ENCODE assay signal across 7 cellular contexts in genomic region chr7:139680676-139681462, GRCh38.
DNase-seq lines count a peak whose midpoint lies in the region; ATAC-seq and TF ChIP-seq lines count a peak whose summit lies in the region.

No MANE protein-coding gene starts in this region.

- DNase-seq in NCI-H460 (ENCODE audit: extremely low read depth, low read depth) (peak; percentile 82), fibroblast of mammary gland (ENCODE audit: low read depth) (peak; percentile 99), pulmonary artery endothelial cell (ENCODE audit: low read depth, low spot score) (peak; percentile 73), T-helper 9 cell (no peak)
- DNase-seq in activated T-cell treated with anti-CD3 and anti-CD28 coated beads, Interleukin-2, amount 50 U/mL, for 1 hour: peak; percentile 44

- no peak for TF ChIP-seq CTCF in fibroblast of mammary gland (conservative IDR thresholded peaks at IDR 0.05; ENCODE audit: control insufficient read depth, insufficient read depth, low read depth, low read length)

- H3K4me3 ChIP-seq in fibroblast of mammary gland (ENCODE audit: control insufficient read depth, low read depth, low read length): no peak overlapping the region

- ATAC-seq in GM21786 (IDR thresholded peaks at IDR 0.05; ENCODE audit: unreplicated experiment): peak; percentile 39
- no peak for ATAC-seq in GM18517 (IDR thresholded peaks at IDR 0.05; ENCODE audit: unreplicated experiment)
